Comparison of ENCODE assay signal across 35 cellular contexts in genomic region chr13:98182153-98182552, GRCh38. TPM values are rescaled to one million over a fixed set of nuclear protein-coding genes. Genes with fewer than 3 reads are reported as not detected.
"Had no signal": no experiment of that assay in that cellular context is flagged by ENCODE, and none has a peak within 500 bp of the region (broad histone marks: within the 10 kb centered on the region; RNA-seq: fewer than 3 reads in every experiment).

No MANE protein-coding gene starts in this region.

- H3K27ac Mint-ChIP-seq: activated B cell treated with CpG ODN at 0.5 μM for 24 hours; activated CD4-positive, alpha-beta memory T cell treated with anti-CD3 and anti-CD28 coated beads for 36 hours; activated naive CD8-positive, alpha-beta T cell treated with anti-CD3 and anti-CD28 coated beads for 36 hours had no signal

- H3K4me1 ChIP-seq: SJCRH30 had no signal

- H3K27me3 ChIP-seq: brain microvascular endothelial cell, SJCRH30 had no signal

- H3K9me3 ChIP-seq: SJCRH30 had no signal

- H3K36me3 ChIP-seq: brain microvascular endothelial cell, SJCRH30 had no signal

- H3K4me3 Mint-ChIP-seq: activated B cell treated with CpG ODN at 0.5 μM for 24 hours; activated CD4-positive, alpha-beta memory T cell treated with anti-CD3 and anti-CD28 coated beads for 36 hours; activated naive CD8-positive, alpha-beta T cell treated with anti-CD3 and anti-CD28 coated beads for 36 hours had no signal

- H3K4me3 ChIP-seq: K562, SJCRH30, SK-N-MC had no signal

- H3K4me1 Mint-ChIP-seq: activated B cell treated with CpG ODN at 0.5 μM for 24 hours; activated naive CD8-positive, alpha-beta T cell treated with anti-CD3 and anti-CD28 coated beads for 36 hours had no signal

- H3K9me3 Mint-ChIP-seq: activated B cell treated with CpG ODN at 0.5 μM for 24 hours; activated CD4-positive, alpha-beta memory T cell treated with anti-CD3 and anti-CD28 coated beads for 36 hours; activated naive CD8-positive, alpha-beta T cell treated with anti-CD3 and anti-CD28 coated beads for 36 hours had no signal

- DNase-seq: activated B cell treated with CpG ODN at 0.5 μM for 24 hours; activated CD4-positive, alpha-beta memory T cell treated with anti-CD3 and anti-CD28 coated beads for 36 hours; activated CD4-positive, alpha-beta T cell treated with anti-CD3 and anti-CD28 coated beads for 4 hours; activated CD4-positive, alpha-beta T cell treated with anti-CD3 and anti-CD28 coated beads, Interleukin-2, amount 50 U/mL, for 1 hour; activated CD4-positive, CD25-positive, alpha-beta regulatory T cell treated with anti-CD3 and anti-CD28 coated beads, Interleukin-2, amount 50 U/mL, for 72 hours; activated CD8-positive, alpha-beta memory T cell treated with anti-CD3 and anti-CD28 coated beads, Interleukin-2, amount 50 U/mL, for 48 hours; activated effector memory CD4-positive, alpha-beta T cell treated with anti-CD3 and anti-CD28 coated beads, Interleukin-2, amount 50 U/mL, for 16 hours; activated naive CD4-positive, alpha-beta T cell; activated naive CD4-positive, alpha-beta T cell treated with anti-CD3 and anti-CD28 coated beads, Interleukin-2, amount 50 U/mL, for 16 hours; activated naive CD8-positive, alpha-beta T cell treated with anti-CD3 and anti-CD28 coated beads for 36 hours; activated T-cell treated with anti-CD3 and anti-CD28 coated beads, Interleukin-2, amount 50 U/mL, for 48 hours; amniotic stem cell; aorta; brain microvascular endothelial cell; IMR-90; NCI-H1092 treated with DMSO at 0.1 percent for 48 hours; NCI-H1417 treated with DMSO at 0.1 percent for 48 hours; NCI-H1694; NCI-H1930; NCI-H2081 treated with DMSO at 0.1 percent for 48 hours; NCI-H226; NCI-H446 treated with DMSO at 0.1 percent for 48 hours; NCI-H524; NCI-H69; NCI-H82; SHP77; SJCRH30 had no signal

- ATAC-seq: K562, Panc1 had no signal

- FAIRE-seq: K562, TTC549 had no signal

- H3K36me3 Mint-ChIP-seq: activated CD4-positive, alpha-beta memory T cell treated with anti-CD3 and anti-CD28 coated beads for 36 hours; activated naive CD8-positive, alpha-beta T cell treated with anti-CD3 and anti-CD28 coated beads for 36 hours had no signal

- H3K27ac ChIP-seq: brain microvascular endothelial cell, SJCRH30, SK-N-MC had no signal

RNA-seq across cellular contexts. Expression of gene RNF113B, which starts 5.1 kb away (rescaled TPM):
- total RNA-seq: activated B cell treated with CpG ODN at 0.5 μM for 24 hours; activated CD4-positive, alpha-beta memory T cell treated with anti-CD3 and anti-CD28 coated beads for 36 hours; activated naive CD8-positive, alpha-beta T cell treated with anti-CD3 and anti-CD28 coated beads for 36 hours; aorta; IMR-90; K562; M059J; RPMI7951; SJCRH30; T-helper 1 cell treated with Interleukin-12 subunit alpha and Interleukin-12 subunit beta and Interleukin-4 antibody, amounts not matched to agents 30 ng/mL and 1 ng/mL, for 36 hours; T-helper 2 cell treated with Interferon-gamma antibody and Interleukin-4, amounts not matched to agents 100 ng/mL and 5 ng/mL, for 36 hours had no signal
- polyA plus RNA-seq: aorta, IMR-90 had no signal
